ENCODE assay signal across 8 cellular contexts in genomic region chr3:48440590-48440958, GRCh38. TPM values are rescaled to one million over a fixed set of nuclear protein-coding genes. Genes with fewer than 3 reads are reported as not detected.
DNase-seq lines count a peak whose midpoint lies in the region; ATAC-seq and TF ChIP-seq lines count a peak whose summit lies in the region.

No MANE protein-coding gene starts in this region.

- peaks cover 36% of the 10 kb centered on the region for H3K36me3 ChIP-seq in iPS-20b (ENCODE audit: insufficient read depth, low read depth, low read length)

- peaks cover 10% of the 10 kb centered on the region for H3K36me3 Mint-ChIP-seq in activated naive CD8-positive, alpha-beta T cell treated with anti-CD3 and anti-CD28 coated beads, Interleukin-2, amount 10 ng/mL, durations not matched to agents 7 days and 5 days
- H3K36me3 Mint-ChIP-seq in stimulated activated naive CD8-positive, alpha-beta T cell treated with anti-CD3 and anti-CD28 coated beads, Interleukin-15, Interleukin-2, amounts not matched to agents 100 ng/mL and 50 ng/mL, for 24 hours (ENCODE audit: low read depth), result peaks cover 42% of the 10 kb centered on the region

- H3K9me3 ChIP-seq in iPS-20b (ENCODE audit: insufficient read depth, low read depth, low read length), result no peaks in the 10 kb centered on the region

- no peaks in the 10 kb centered on the region for H3K27me3 ChIP-seq in iPS-20b (ENCODE audit: insufficient read depth, low read length)

- no peaks in the 10 kb centered on the region for H3K27me3 Mint-ChIP-seq in activated naive CD8-positive, alpha-beta T cell treated with anti-CD3 and anti-CD28 coated beads, Interleukin-2, amount 10 ng/mL, durations not matched to agents 7 days and 5 days
- no peaks in the 10 kb centered on the region for H3K27me3 Mint-ChIP-seq in stimulated activated naive CD8-positive, alpha-beta T cell treated with anti-CD3 and anti-CD28 coated beads, Interleukin-15, Interleukin-2, amounts not matched to agents 100 ng/mL and 50 ng/mL, for 24 hours

- peak overlapping the region; percentile 99 for H3K4me3 Mint-ChIP-seq in activated naive CD8-positive, alpha-beta T cell treated with anti-CD3 and anti-CD28 coated beads, Interleukin-2, amount 10 ng/mL, durations not matched to agents 7 days and 5 days
- H3K4me3 Mint-ChIP-seq in stimulated activated naive CD8-positive, alpha-beta T cell treated with anti-CD3 and anti-CD28 coated beads, Interleukin-15, Interleukin-2, amounts not matched to agents 100 ng/mL and 50 ng/mL, for 24 hours, result peak overlapping the region; percentile 100

- peaks cover 33% of the 10 kb centered on the region for H3K4me1 Mint-ChIP-seq in activated naive CD8-positive, alpha-beta T cell treated with anti-CD3 and anti-CD28 coated beads, Interleukin-2, amount 10 ng/mL, durations not matched to agents 7 days and 5 days
- peaks cover 52% of the 10 kb centered on the region for H3K4me1 Mint-ChIP-seq in stimulated activated naive CD8-positive, alpha-beta T cell treated with anti-CD3 and anti-CD28 coated beads, Interleukin-15, Interleukin-2, amounts not matched to agents 100 ng/mL and 50 ng/mL, for 24 hours (ENCODE audit: low read depth)

- H3K27ac Mint-ChIP-seq in activated naive CD8-positive, alpha-beta T cell treated with anti-CD3 and anti-CD28 coated beads, Interleukin-2, amount 10 ng/mL, durations not matched to agents 7 days and 5 days, result peak overlapping the region; percentile 97
- H3K27ac Mint-ChIP-seq in stimulated activated naive CD8-positive, alpha-beta T cell treated with anti-CD3 and anti-CD28 coated beads, Interleukin-15, Interleukin-2, amounts not matched to agents 100 ng/mL and 50 ng/mL, for 24 hours, result peak overlapping the region; percentile 99

- TF ChIP-seq CTCF in AG09309 (IDR thresholded peaks at IDR 0.05; ENCODE audit: control insufficient read depth, insufficient read depth, low read depth, low read length, missing control alignments) (no peak), HFF-Myc (IDR thresholded peaks at IDR 0.05; ENCODE audit: low read depth, low read length, missing control alignments) (no peak)

- ATAC-seq in activated naive CD8-positive, alpha-beta T cell treated with anti-CD3 and anti-CD28 coated beads, Interleukin-2, amount 10 ng/mL, durations not matched to agents 7 days and 5 days (ENCODE audit: low read depth), result peak; percentile 4

- H3K4me3 ChIP-seq in AG09309 (ENCODE audit: control insufficient read depth, low read depth, low read length) (peak overlapping the region; percentile 98), HFF-Myc (replicated peaks; ENCODE audit: low read depth, low read length) (peak overlapping the region; percentile 98), iPS-20b (ENCODE audit: low read length) (peak overlapping the region; percentile 97)

- 0 out of 2 replicates have a peak, but pooled peaks cover 4% of the 10 kb centered on the region for H3K4me1 ChIP-seq in iPS-20b (ENCODE audit: insufficient read depth, low read length)

- peak overlapping the region; percentile 96 for H3K9ac ChIP-seq in iPS-20b (ENCODE audit: low read depth, low read length)

- H3K9me3 Mint-ChIP-seq in activated naive CD8-positive, alpha-beta T cell treated with anti-CD3 and anti-CD28 coated beads, Interleukin-2, amount 10 ng/mL, durations not matched to agents 7 days and 5 days, result no peaks in the 10 kb centered on the region
- no peaks in the 10 kb centered on the region for H3K9me3 Mint-ChIP-seq in stimulated activated naive CD8-positive, alpha-beta T cell treated with anti-CD3 and anti-CD28 coated beads, Interleukin-15, Interleukin-2, amounts not matched to agents 100 ng/mL and 50 ng/mL, for 24 hours

- no peak for DNase-seq in AG09309 (ENCODE audit: low read depth)
- no peak for DNase-seq in HFF-Myc (ENCODE audit: extremely low read depth, low read depth)
- DNase-seq in activated naive CD8-positive, alpha-beta T cell treated with anti-CD3 and anti-CD28 coated beads, Interleukin-2, amount 10 ng/mL, durations not matched to agents 7 days and 5 days, result no peak
- DNase-seq in HUDEP-2 (lab: John Stamatoyannopoulos, UW; ENCODE audit: unreplicated experiment in 76 of 76), result no peak
- DNase-seq in GF-D8 (lab: John Stamatoyannopoulos, UW), result no peak
- DNase-seq in NOMO-1 treated with dmso at 0.1 percent for 144 hours (lab: John Stamatoyannopoulos, UW; ENCODE audit: unreplicated experiment), result no peak

- POLR2A ChIA-PET in activated naive CD8-positive, alpha-beta T cell treated with anti-CD3 and anti-CD28 coated beads, Interleukin-2, amount 10 ng/mL, durations not matched to agents 7 days and 5 days (lab: Charles Lee), result interaction anchor here (1.1 to 3.4 kb wide), 11 partner anchors 17 to 200 kb away, joined by 4 to 36 read pairs (median 12); partner anchors contain the start of genes NME6, SHISA5 and ZNF589

- H3K27ac ChIP-seq in iPS-20b (ENCODE audit: low read length), result peak overlapping the region; percentile 31

RNA-seq across cellular contexts. Expression of gene TMA7, which starts 0.5 kb away (rescaled TPM):
- 100 to 1,000 TPM; 260 to 263 TPM for total RNA-seq in activated naive CD8-positive, alpha-beta T cell treated with anti-CD3 and anti-CD28 coated beads, Interleukin-2, amount 10 ng/mL, durations not matched to agents 7 days and 5 days

RNA-seq across cellular contexts. Expression of gene CCDC51, which starts 0.7 kb away (rescaled TPM):
- total RNA-seq in activated naive CD8-positive, alpha-beta T cell treated with anti-CD3 and anti-CD28 coated beads, Interleukin-2, amount 10 ng/mL, durations not matched to agents 7 days and 5 days, result 10 to 100 TPM; 11.5 to 12.2 TPM

RNA-seq across cellular contexts. Expression of gene ATRIP, which starts 6.0 kb away (rescaled TPM):
- 10 to 100 TPM; 17.0 to 19.9 TPM for total RNA-seq in activated naive CD8-positive, alpha-beta T cell treated with anti-CD3 and anti-CD28 coated beads, Interleukin-2, amount 10 ng/mL, durations not matched to agents 7 days and 5 days

RNA-seq across cellular contexts. Expression of gene PLXNB1, which starts 10.7 kb away (rescaled TPM):
- 1 to 10 TPM; 4.5 to 6.2 TPM for total RNA-seq in activated naive CD8-positive, alpha-beta T cell treated with anti-CD3 and anti-CD28 coated beads, Interleukin-2, amount 10 ng/mL, durations not matched to agents 7 days and 5 days
